In the genomic region with DNA sequence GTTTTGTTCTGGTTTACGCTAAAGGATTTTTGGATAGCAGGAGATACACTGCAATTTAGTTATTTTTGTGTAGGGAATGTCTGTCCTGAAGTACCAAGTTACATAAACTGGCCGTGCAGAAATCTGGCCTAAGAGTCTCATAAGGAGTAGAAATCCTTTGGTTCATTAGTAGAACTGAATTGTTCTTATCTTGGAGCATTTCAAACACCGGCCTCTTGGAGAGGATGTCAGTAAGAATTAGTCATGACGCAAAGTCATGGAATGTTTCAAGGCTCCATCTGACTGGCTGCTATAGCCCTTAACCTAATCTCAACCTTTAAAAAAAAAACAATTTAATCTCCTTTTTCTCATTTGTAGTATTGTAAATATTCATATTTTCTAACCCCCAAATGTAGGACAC, we compare ENCODE assay signal across 26 cellular contexts. TPM values are rescaled to one million over a fixed set of nuclear protein-coding genes. Genes with fewer than 3 reads are reported as not detected.
DNase-seq lines count a peak whose midpoint lies in the region; ATAC-seq, FAIRE-seq and TF ChIP-seq lines count a peak whose summit lies in the region.
"Had no signal": no experiment of that assay in that cellular context is flagged by ENCODE, and none has a peak within 500 bp of the region (broad histone marks: within the 10 kb centered on the region; RNA-seq: fewer than 3 reads in every experiment).

No MANE protein-coding gene starts in this region.

- H3K27ac ChIP-seq in coronary artery, result peak overlapping the region; percentile 50 to 66
- H3K27ac ChIP-seq in psoas muscle, result peak overlapping the region; percentile 80
- H3K27ac ChIP-seq: BLaER1, SJSA1 had no signal

- no peak for TF ChIP-seq CTCF in coronary artery (IDR thresholded peaks at IDR 0.05)
- TF ChIP-seq CTCF in psoas muscle (IDR thresholded peaks at IDR 0.05), result no peak
- TF ChIP-seq CTCF in mucosa of descending colon (IDR thresholded peaks at IDR 0.05), result no peak

- FAIRE-seq in frontal cortex (lab: Jason Lieb, UNC) (no peak), GM12891 (lab: Jason Lieb, UNC) (no peak)
- FAIRE-seq: H1 had no signal

- DNase-seq in ELR (ENCODE audit: low read depth) (peak; percentile 30), coronary artery (ENCODE audit: low spot score) (no peak), left ventricle myocardium superior (no peak), psoas muscle (no peak), mucosa of descending colon (no peak), frontal cortex (ENCODE audit: low spot score in 2 of 2) (no peak), GM12891 (ENCODE audit: insufficient read length, low spot score) (no peak), NCI-H345 treated with DMSO at 0.1 percent for 48 hours (lab: John Stamatoyannopoulos, UW; ENCODE audit: unreplicated experiment) (no peak)
- DNase-seq: activated CD4-positive, alpha-beta memory T cell treated with anti-CD3 and anti-CD28 coated beads for 36 hours; activated naive CD4-positive, alpha-beta T cell treated with anti-CD3 and anti-CD28 coated beads, Interleukin-2, amount 50 U/mL, for 16 hours; activated T-cell treated with anti-CD3 and anti-CD28 coated beads, Interleukin-2, amount 50 U/mL, for 1 hour; glutamatergic neuron; immature natural killer cell; mammary epithelial cell; natural killer cell; NCI-H1105 treated with DMSO at 0.1 percent for 48 hours; NCI-H2081 treated with DMSO at 0.1 percent for 48 hours; NCI-H526; stimulated activated CD4-positive, alpha-beta T cell treated with anti-CD3 and anti-CD28 coated beads, Interleukin-12 subunit alpha, Interleukin-12 subunit beta, amount 100 ng/mL, for 4 hours; stimulated activated CD8-positive, alpha-beta memory T cell treated with anti-CD3 and anti-CD28 coated beads, Interleukin-4, amount 100 ng/mL, for 48 hours; T-helper 2 cell had no signal

- ATAC-seq in left ventricle myocardium superior (peak; percentile 72), psoas muscle (no peak), mucosa of descending colon (no peak)
- ATAC-seq: natural killer cell had no signal

- H3K4me1 ChIP-seq in psoas muscle, result peaks cover 57% of the 10 kb centered on the region
- H3K4me1 ChIP-seq in mucosa of descending colon (ENCODE audit: low read depth), result no peaks in the 10 kb centered on the region
- H3K4me1 ChIP-seq: BLaER1, SJSA1 had no signal

- H3K9me3 ChIP-seq in psoas muscle, result no peaks in the 10 kb centered on the region
- no peaks in the 10 kb centered on the region for H3K9me3 ChIP-seq in mucosa of descending colon
- H3K9me3 ChIP-seq: BLaER1, SJSA1 had no signal

- H3K36me3 ChIP-seq in psoas muscle (ENCODE audit: insufficient read depth in 1 of 2, low read depth in 1 of 2) (peaks cover 0 to 74% of the 10 kb centered on the region in 2 donors), mucosa of descending colon (ENCODE audit: low read depth) (no peaks in the 10 kb centered on the region)
- H3K36me3 ChIP-seq: BLaER1 had no signal

- H3K27me3 ChIP-seq in psoas muscle (ENCODE audit: insufficient read depth in 3 of 3, low read length in 2 of 3), result no peaks in the 10 kb centered on the region
- H3K27me3 ChIP-seq: BLaER1, SJSA1 had no signal

- 41 to 71% (median 41%) methylated on average over 4 of the region's 4 CpGs for WGBS in psoas muscle, 3 donors

- H3K4me3 ChIP-seq in coronary artery (no peak overlapping the region), psoas muscle (no peak overlapping the region), mucosa of descending colon (no peak overlapping the region)
- H3K4me3 ChIP-seq: BLaER1, SJSA1 had no signal

- intact Hi-C loops in left ventricle myocardium superior (cut with micrococcal nuclease) (no loop called here), psoas muscle (cut with DNase I) (no loop called here), mucosa of descending colon (cut with DNase I, micrococcal nuclease) (no loop called here)

- TF ChIP-seq POLR2A in GM12891 (IDR thresholded peaks at IDR 0.05; ENCODE audit: low read depth, low read length), result no peak

TF ChIP-seq in GM12891, 5 proteins besides CTCF, POLR2A, EP300 and RAD21:
- TF ChIP-seq TAF1 (IDR thresholded peaks at IDR 0.05; ENCODE audit: low read depth, low read length), result no peak
- no peak for TF ChIP-seq PAX5 (IDR thresholded peaks at IDR 0.05; ENCODE audit: insufficient read depth, low read length, severe bottlenecking)
- no peak for TF ChIP-seq POU2F2 (IDR thresholded peaks at IDR 0.05; ENCODE audit: low read depth, low read length)
- TF ChIP-seq SPI1 (IDR thresholded peaks at IDR 0.05; ENCODE audit: low read depth, low read length), result no peak
TF ChIP-seq in GM12891: peak in this region for 0.

RNA-seq across cellular contexts. Expression of a gene that starts 15.2 kb away (rescaled TPM):
- total RNA-seq in left ventricle myocardium superior (123 TPM), psoas muscle (1,000 to 10,000 TPM; 2,718 to 5,341 (median 3,828) TPM), mucosa of descending colon (100 to 1,000 TPM in 1 of 3 donors, 10 to 100 TPM in 1, 1 to 10 TPM in 1; 8.9 to 193 (median 16.5) TPM), frontal cortex (14.3 TPM)
- 1,000 to 10,000 TPM in 2 of 3 donors, 100 to 1,000 TPM in 1; 703 to 2,553 (median 1,460) TPM for polyA plus RNA-seq in psoas muscle
- polyA plus RNA-seq in GM12891 (2012; ENCODE audit: low read depth, missing spikeins), result 0.09 TPM
- total RNA-seq: A673; activated CD4-positive, alpha-beta memory T cell treated with anti-CD3 and anti-CD28 coated beads for 36 hours; HT-29; natural killer cell had no signal
- polyA plus RNA-seq: immature natural killer cell had no signal

RNA-seq across cellular contexts. Expression of a gene that starts 48.6 kb away (rescaled TPM):
- 0.99 TPM for total RNA-seq in left ventricle myocardium superior
- 1 to 10 TPM in 2 of 4 donors, under 1 TPM in 2; 0.54 to 7.0 (median 3.2) TPM for total RNA-seq in psoas muscle
- polyA plus RNA-seq in psoas muscle, result 1 to 10 TPM in 1 of 3 donors, under 1 TPM in 2; 0.07 to 5.9 (median 0.65) TPM
- 1 to 10 TPM in 2 of 3 donors, under 1 TPM in 1; 0.69 to 5.4 (median 1.8) TPM for total RNA-seq in mucosa of descending colon
- total RNA-seq in frontal cortex, result 0.41 TPM
- 1.4 TPM for polyA plus RNA-seq in GM12891 (2012; ENCODE audit: low read depth, missing spikeins)
- total RNA-seq: A673, HT-29, natural killer cell had no signal
- polyA plus RNA-seq: immature natural killer cell had no signal

Comparison
In these comparisons a context has a peak if more than half of its experiments do, and no peak if none do; other contexts are left out.
1. RNA of a gene that starts 15.2 kb away (total RNA-seq): 2,718 to 5,341 TPM in psoas muscle; 123 TPM in left ventricle myocardium superior (single experiment), 8.9 to 193 TPM in mucosa of descending colon and 14.3 TPM in frontal cortex (single experiment); every median in the first group is over 10 times any median in the second.